ENCODE assay signal across 8 cellular contexts in genomic region chr4:153152453-153153338, GRCh38. TPM values are rescaled to one million over a fixed set of nuclear protein-coding genes. Genes with fewer than 3 reads are reported as not detected.
A peak's percentile ranks its signal among the peaks of the same experiment; 100 is the strongest.
DNase-seq lines count a peak whose midpoint lies in the region; ATAC-seq, FAIRE-seq and TF ChIP-seq lines count a peak whose summit lies in the region.

No MANE protein-coding gene starts in this region.

- H3K4me1 Mint-ChIP-seq in memory B cell, result peaks cover 18% of the 10 kb centered on the region

- no peak for TF ChIP-seq POLR2A in GM12891 (IDR thresholded peaks at IDR 0.05; ENCODE audit: low read depth, low read length)

- H3K4me3 Mint-ChIP-seq in memory B cell, result peak overlapping the region; percentile 92

- no peak for TF ChIP-seq CTCF in dorsolateral prefrontal cortex (IDR thresholded peaks at IDR 0.05 in 54 of 56, conservative IDR thresholded peaks at IDR 0.05 in 2 of 56; ENCODE audit: low read depth in 1 of 56, partially characterized antibody in 56 of 56)

- peak; percentile 35 for FAIRE-seq in GM12891 (lab: Jason Lieb, UNC)

- DNase-seq in GM12891 (ENCODE audit: insufficient read length, low spot score) (peak; percentile 33), NCI-H2171 (lab: John Stamatoyannopoulos, UW) (peak; percentile 63), dorsolateral prefrontal cortex (peak in 9 of 10 donors; percentile 51 to 70 (median 66)), memory B cell (ENCODE audit: low spot score in 2 of 2) (peak; percentile 29 to 42)
- peak; percentile 43 to 53 for DNase-seq in activated CD4-positive, alpha-beta T cell treated with anti-CD3 and anti-CD28 coated beads, Interleukin-2, amount 50 U/mL, for 24 hours (ENCODE audit: low read depth in 1 of 2, low spot score in 1 of 2)
- DNase-seq in stimulated activated CD8-positive, alpha-beta memory T cell treated with anti-CD3 and anti-CD28 coated beads, Interleukin-12 subunit alpha, Interleukin-12 subunit beta, amount 100 ng/mL, for 4 hours (ENCODE audit: low read depth), result peak; percentile 31

- H3K27me3 ChIP-seq in dorsolateral prefrontal cortex, result no peaks in the 10 kb centered on the region

- peak overlapping the region; percentile 91 for H3K27ac Mint-ChIP-seq in memory B cell

- ATAC-seq in HG02973 (IDR thresholded peaks at IDR 0.05; ENCODE audit: unreplicated experiment) (peak; percentile 10), memory B cell (ENCODE audit: low read depth) (peak; percentile 31), GM18861 (IDR thresholded peaks at IDR 0.05; ENCODE audit: unreplicated experiment) (no peak)

- H3K27ac ChIP-seq in dorsolateral prefrontal cortex, result peak overlapping the region; percentile 71 to 95 (median 88)

- intact Hi-C loops in dorsolateral prefrontal cortex (cut with DNase I), result loop anchor here in 1 of 2 donors (2.0 to 5.0 kb wide), 2 partner anchors 55 to 70 kb away; no protein-coding TSS in a partner anchor

- H3K4me3 ChIP-seq in dorsolateral prefrontal cortex, result peak overlapping the region; percentile 52 to 85 (median 71)

- peaks cover 22% of the 10 kb centered on the region for H3K27me3 Mint-ChIP-seq in memory B cell

- no peaks in the 10 kb centered on the region for H3K36me3 Mint-ChIP-seq in memory B cell

- H3K9me3 Mint-ChIP-seq in memory B cell, result no peaks in the 10 kb centered on the region

TF ChIP-seq in GM12891, 5 proteins besides CTCF, POLR2A, EP300 and RAD21:
- no peak for TF ChIP-seq TAF1 (IDR thresholded peaks at IDR 0.05; ENCODE audit: low read depth, low read length)
- TF ChIP-seq POU2F2 (IDR thresholded peaks at IDR 0.05; ENCODE audit: low read depth, low read length), result no peak
- TF ChIP-seq POLR2AphosphoS5 (IDR thresholded peaks at IDR 0.05; ENCODE audit: low read depth, low read length), result no peak
- no peak for TF ChIP-seq PAX5 (IDR thresholded peaks at IDR 0.05; ENCODE audit: insufficient read depth, low read length, severe bottlenecking)
- TF ChIP-seq SPI1 (IDR thresholded peaks at IDR 0.05; ENCODE audit: low read depth, low read length), result no peak
TF ChIP-seq in GM12891: peak in this region for 0.

RNA-seq across cellular contexts. Expression of gene TRIM2, which starts 51.5 kb away (rescaled TPM):
- 0.54 TPM for polyA plus RNA-seq in GM12891 (2012; ENCODE audit: low read depth, missing spikeins)
- total RNA-seq in dorsolateral prefrontal cortex, result 100 to 1,000 TPM; 287 to 703 (median 456) TPM
